In the genomic region with DNA sequence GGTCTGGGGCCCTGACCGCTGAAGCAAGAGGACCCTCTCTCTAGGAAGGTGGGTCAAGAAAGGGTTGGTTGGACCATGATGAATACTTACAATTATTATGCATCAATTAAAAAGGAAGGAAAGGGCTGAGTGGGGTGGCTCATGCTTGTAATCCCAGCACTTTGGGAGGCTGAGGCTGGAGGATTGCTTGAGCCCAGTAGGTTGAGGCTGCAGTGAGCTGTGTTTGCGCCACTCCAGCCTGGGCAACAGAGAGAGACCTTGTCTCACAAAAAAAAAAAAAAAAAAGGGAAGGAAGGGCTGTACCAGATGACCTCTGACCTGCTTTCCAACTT, we compare ENCODE assay signal across 14 cellular contexts. TPM values are rescaled to one million over a fixed set of nuclear protein-coding genes. Genes with fewer than 3 reads are reported as not detected.
DNase-seq lines count a peak whose midpoint lies in the region; ATAC-seq and TF ChIP-seq lines count a peak whose summit lies in the region.
"Had no signal": no experiment of that assay in that cellular context is flagged by ENCODE, and none has a peak within 500 bp of the region (broad histone marks: within the 10 kb centered on the region; RNA-seq: fewer than 3 reads in every experiment).

No MANE protein-coding gene starts in this region.

- intact Hi-C loops in esophagus squamous epithelium (cut with DNase I): no loop called here

- H3K27ac ChIP-seq in caudate nucleus (ENCODE audit: low read depth, low read length): peak overlapping the region; percentile 83
- peak overlapping the region; percentile 44 for H3K27ac ChIP-seq in subcutaneous abdominal adipose tissue (ENCODE audit: low read depth, low read length)
- no peak overlapping the region for H3K27ac ChIP-seq in esophagus squamous epithelium

- no peak for TF ChIP-seq CTCF in esophagus squamous epithelium (IDR thresholded peaks at IDR 0.05)

- H3K9me3 ChIP-seq in subcutaneous abdominal adipose tissue (ENCODE audit: control insufficient read depth in 5 of 5, low read length in 5 of 5) (no peaks in the 10 kb centered on the region), esophagus squamous epithelium (no peaks in the 10 kb centered on the region)

- H3K36me3 ChIP-seq in subcutaneous abdominal adipose tissue (ENCODE audit: control insufficient read depth in 5 of 5, insufficient read depth in 5 of 5, low read length in 5 of 5): no peaks in the 10 kb centered on the region
- H3K36me3 ChIP-seq in esophagus squamous epithelium: no peaks in the 10 kb centered on the region

- no peak for TF ChIP-seq POLR2A in esophagus squamous epithelium (IDR thresholded peaks at IDR 0.05)

- H3K4me3 ChIP-seq in subcutaneous abdominal adipose tissue (ENCODE audit: low read depth in 1 of 5, low read length in 5 of 5): no peak overlapping the region
- H3K4me3 ChIP-seq in esophagus squamous epithelium: no peak overlapping the region

- H3K9ac ChIP-seq in subcutaneous abdominal adipose tissue (ENCODE audit: low read length in 5 of 5): peak overlapping the region in 1 of 5 donors; percentile 65

- H3K4me1 ChIP-seq in subcutaneous abdominal adipose tissue (ENCODE audit: control insufficient read depth in 5 of 5, insufficient read depth in 5 of 5, low read length in 5 of 5): peaks cover 2 to 46% (median 36%) of the 10 kb centered on the region in 5 donors
- H3K4me1 ChIP-seq in esophagus squamous epithelium: peaks cover 28 to 57% (median 33%) of the 10 kb centered on the region in 3 donors

- ATAC-seq in HG03565 (IDR thresholded peaks at IDR 0.05; ENCODE audit: unreplicated experiment): no peak
- ATAC-seq: CD8-positive, alpha-beta T cell had no signal

- WGBS in esophagus squamous epithelium, 2 donors: 83 to 88% methylated on average over 1 to 2 of the region's 2 CpGs

- DNase-seq in AML-193 (lab: John Stamatoyannopoulos, UW) (peak; percentile 59 to 70), MV-4-11 (lab: John Stamatoyannopoulos, UW) (peak; percentile 61), caudate nucleus (lab: John Stamatoyannopoulos, UW) (no peak), D341Med (ENCODE audit: low spot score) (no peak), esophagus squamous epithelium (lab: John Stamatoyannopoulos, UW) (no peak)
- DNase-seq: CD8-positive, alpha-beta T cell; HCEC 1CT; NCI-H1105 treated with DMSO at 0.1 percent for 48 hours; NCI-H1930; NCI-H2171 treated with DMSO at 0.1 percent for 48 hours; NCI-H774; SHP77 had no signal

- H3K27me3 ChIP-seq in subcutaneous abdominal adipose tissue (ENCODE audit: control insufficient read depth in 5 of 5, insufficient read depth in 4 of 5, low read length in 5 of 5): peaks cover 0 to 17% (median 7%) of the 10 kb centered on the region in 5 donors
- peaks cover 0 to 34% (median 0%) of the 10 kb centered on the region in 4 donors for H3K27me3 ChIP-seq in esophagus squamous epithelium

RNA-seq across cellular contexts. Expression of gene GFAP, which starts 0.4 kb away (rescaled TPM):
- not detected for total RNA-seq in esophagus squamous epithelium
- total RNA-seq: CD8-positive, alpha-beta T cell had no signal

RNA-seq across cellular contexts. Expression of gene EFTUD2, which starts 16.4 kb away (rescaled TPM):
- total RNA-seq in esophagus squamous epithelium: 10 to 100 TPM; 53.4 to 85.7 (median 59.8) TPM

RNA-seq across cellular contexts. Expression of gene KIF18B, which starts 31.9 kb away (rescaled TPM):
- 10 to 100 TPM in 1 of 4 donors, 1 to 10 TPM in 3; 3.3 to 11.1 (median 4.8) TPM for total RNA-seq in esophagus squamous epithelium

RNA-seq across cellular contexts. Expression of gene C1QL1, which starts 52.4 kb away (rescaled TPM):
- 1 to 10 TPM in 1 of 4 donors, under 1 TPM in 2, not detected in 1; 0.35 to 2.3 (median 0.70) TPM for total RNA-seq in esophagus squamous epithelium
- total RNA-seq: CD8-positive, alpha-beta T cell had no signal

Comparison
In these comparisons a context has a peak if more than half of its experiments do, and no peak if none do; other contexts are left out.
1. DNase-seq: peak in AML-193 (2 of 2) and MV-4-11 (single experiment); none in caudate nucleus (0 of 61), D341Med (single experiment) and esophagus squamous epithelium (single experiment).
2. H3K27ac ChIP-seq: peak in caudate nucleus (single experiment) and subcutaneous abdominal adipose tissue (single experiment); none in esophagus squamous epithelium (0 of 4).